1 cellular context compared by ENCODE assay signal in the genomic region with DNA sequence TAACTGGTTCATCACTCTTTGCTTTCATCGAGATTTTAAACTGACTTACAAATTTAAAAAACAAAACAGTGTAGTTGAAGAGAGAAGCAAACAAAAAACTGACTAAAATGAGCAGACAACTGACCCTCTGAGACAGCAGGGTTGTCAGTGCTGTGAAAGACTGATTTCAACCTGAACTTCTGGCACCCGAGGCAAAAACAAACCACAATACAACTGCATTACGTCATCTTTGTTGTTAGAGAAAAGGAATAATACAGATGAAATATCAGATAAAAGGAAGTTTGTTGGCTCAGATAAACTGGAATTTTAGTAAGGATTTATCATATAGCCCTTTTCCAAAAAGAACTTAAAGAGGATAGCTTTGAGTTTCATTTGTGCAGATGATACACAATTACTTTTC.
TF ChIP-seq lines count a peak whose summit lies in the region.

No MANE protein-coding gene starts in this region.

TF ChIP-seq in HEK293T, 16 proteins besides CTCF, POLR2A, EP300 and RAD21:
- TF ChIP-seq TARDBP (IDR thresholded peaks at IDR 0.05), result no peak
- no peak for TF ChIP-seq SP1 (IDR thresholded peaks at IDR 0.05)
- TF ChIP-seq ELF4 (IDR thresholded peaks at IDR 0.05), result no peak
- no peak for TF ChIP-seq SUZ12 (IDR thresholded peaks at IDR 0.05)
- no peak for TF ChIP-seq FOXA1 (IDR thresholded peaks at IDR 0.05)
- no peak for TF ChIP-seq FOXK2 (IDR thresholded peaks at IDR 0.05)
- no peak for TF ChIP-seq HDGF (IDR thresholded peaks at IDR 0.05; ENCODE audit: borderline replicate concordance)
- no peak for TF ChIP-seq ARNT (IDR thresholded peaks at IDR 0.05)
- TF ChIP-seq CTBP1 (IDR thresholded peaks at IDR 0.05; ENCODE audit: borderline replicate concordance), result no peak
- no peak for TF ChIP-seq NFRKB (IDR thresholded peaks at IDR 0.05)
- no peak for TF ChIP-seq ZNF384 (IDR thresholded peaks at IDR 0.05)
- TF ChIP-seq PKNOX1 (IDR thresholded peaks at IDR 0.05), result no peak
- no peak for TF ChIP-seq LEF1 (IDR thresholded peaks at IDR 0.05; ENCODE audit: borderline replicate concordance)
- TF ChIP-seq L3MBTL2 (conservative IDR thresholded peaks at IDR 0.05), result no peak
- no peak for TF ChIP-seq FOXM1 (IDR thresholded peaks at IDR 0.05; ENCODE audit: borderline replicate concordance)
- no peak for TF ChIP-seq BHLHE40 (IDR thresholded peaks at IDR 0.05; ENCODE audit: borderline replicate concordance)
